ENCODE assay signal across 1 cellular context in the genomic region with DNA sequence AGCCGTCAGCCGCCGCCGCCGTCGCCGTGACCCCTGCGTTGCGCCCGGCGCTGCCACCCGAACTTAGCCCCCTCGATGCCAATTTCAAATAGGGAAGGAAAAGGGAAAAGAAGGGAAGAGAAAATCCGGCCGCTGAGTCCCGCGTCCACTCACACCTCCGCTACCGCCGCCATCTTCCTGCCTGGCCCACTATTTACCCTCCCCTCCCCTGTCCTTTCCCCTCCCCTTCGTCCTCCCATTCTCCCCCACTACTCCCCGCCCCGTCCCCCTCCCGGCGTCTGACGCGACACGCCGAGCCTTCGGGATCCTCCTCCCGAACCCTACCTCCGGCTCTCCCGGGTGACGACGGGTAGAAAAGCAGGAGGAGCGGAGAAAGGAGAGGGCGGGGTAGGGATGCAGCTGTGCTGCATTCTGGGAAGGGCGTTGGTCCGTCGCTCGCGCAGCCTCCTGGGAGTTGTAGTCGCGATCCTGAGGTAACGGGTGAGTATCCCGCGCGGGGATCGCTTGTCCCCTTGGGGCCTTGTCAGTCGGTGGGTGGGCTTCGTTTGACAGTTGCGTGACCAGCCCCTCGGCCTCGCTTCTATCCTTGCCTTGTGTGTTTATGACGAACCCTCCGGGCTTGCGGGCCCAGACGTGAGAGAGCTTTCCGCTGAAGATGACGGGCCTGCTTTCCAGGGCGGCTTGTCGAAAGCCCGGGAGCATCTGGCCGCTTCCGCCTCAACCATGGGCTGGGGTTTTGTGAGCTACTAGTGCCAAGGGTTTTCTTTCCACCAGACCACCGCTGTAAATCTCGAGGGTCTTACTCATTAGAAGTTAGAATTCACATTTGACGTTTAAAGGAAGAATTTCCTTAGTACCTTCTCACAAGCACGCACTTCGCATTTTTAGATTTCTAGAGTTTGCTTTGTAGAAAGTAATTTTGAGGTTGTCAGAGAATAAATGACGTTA.
TF ChIP-seq lines count a peak whose summit lies in the region.

A gene with protein sequence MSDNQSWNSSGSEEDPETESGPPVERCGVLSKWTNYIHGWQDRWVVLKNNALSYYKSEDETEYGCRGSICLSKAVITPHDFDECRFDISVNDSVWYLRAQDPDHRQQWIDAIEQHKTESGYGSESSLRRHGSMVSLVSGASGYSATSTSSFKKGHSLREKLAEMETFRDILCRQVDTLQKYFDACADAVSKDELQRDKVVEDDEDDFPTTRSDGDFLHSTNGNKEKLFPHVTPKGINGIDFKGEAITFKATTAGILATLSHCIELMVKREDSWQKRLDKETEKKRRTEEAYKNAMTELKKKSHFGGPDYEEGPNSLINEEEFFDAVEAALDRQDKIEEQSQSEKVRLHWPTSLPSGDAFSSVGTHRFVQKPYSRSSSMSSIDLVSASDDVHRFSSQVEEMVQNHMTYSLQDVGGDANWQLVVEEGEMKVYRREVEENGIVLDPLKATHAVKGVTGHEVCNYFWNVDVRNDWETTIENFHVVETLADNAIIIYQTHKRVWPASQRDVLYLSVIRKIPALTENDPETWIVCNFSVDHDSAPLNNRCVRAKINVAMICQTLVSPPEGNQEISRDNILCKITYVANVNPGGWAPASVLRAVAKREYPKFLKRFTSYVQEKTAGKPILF (minus strand): TSS at position 195 of the 948 bp plus-strand sequence. CDS start 422 bp downstream, outside the sequence.
Gene POLK, plus strand, starts transcription at position 457 of the 948 bp plus-strand sequence.

TF ChIP-seq in K562, 482 proteins besides CTCF, POLR2A, EP300 and RAD21 (continued from another document and continues in another):
- TF ChIP-seq SMARCB1 (IDR thresholded peaks at IDR 0.05; ENCODE audit: insufficient read length, low read depth) (no peak), MEIS2 (IDR thresholded peaks at IDR 0.05; ENCODE audit: partially characterized antibody) (peak; percentile 41), SREBF2 (CRISPR knock-in tag; IDR thresholded peaks at IDR 0.05) (no peak), LARP7 (IDR thresholded peaks at IDR 0.05) (0 out of 2 replicates have a peak, but pooled peaks have one; percentile 15), XRCC3 (IDR thresholded peaks at IDR 0.05) (no peak), NCOA4 (IDR thresholded peaks at IDR 0.05; ENCODE audit: partially characterized antibody) (no peak), TSHZ1 (CRISPR knock-in tag; IDR thresholded peaks at IDR 0.05) (no peak), RBM15 (IDR thresholded peaks at IDR 0.05; ENCODE audit: insufficient read depth, low read length) (no peak), BCOR (IDR thresholded peaks at IDR 0.05) (no peak; the same call in 1 of the 2 replicates), POLR2G (IDR thresholded peaks at IDR 0.05; ENCODE audit: low read depth, low read length) (peak; percentile 85), NR4A1 (CRISPR knock-in tag; IDR thresholded peaks at IDR 0.05) (0 out of 2 replicates have a peak, but pooled peaks have one; percentile 53), NR4A1 (tag; IDR thresholded peaks at IDR 0.05) (no peak), KHSRP (IDR thresholded peaks at IDR 0.05) (no peak), SRSF7 (optimal IDR thresholded peaks at IDR 0.05; ENCODE audit: low read depth, low read length) (no peak), ZNF561 (CRISPR knock-in tag; conservative IDR thresholded peaks at IDR 0.05) (no peak), PRMT5 (CRISPR knock-in tag; IDR thresholded peaks at IDR 0.05) (no peak), CTBP1 (IDR thresholded peaks at IDR 0.05; ENCODE audit: borderline replicate concordance) (peak; percentile 83; the same call in 1 of the 2 replicates), FOSL1 (tag; conservative IDR thresholded peaks at IDR 0.05) (peak; percentile 40; the same call in 1 of the 2 replicates), TAF1 (IDR thresholded peaks at IDR 0.05; ENCODE audit: control insufficient read depth, extremely low read depth, insufficient read depth, low read length, severe bottlenecking) (peak; percentile 90), NUFIP1 (IDR thresholded peaks at IDR 0.05; ENCODE audit: partially characterized antibody) (no peak), CBX8 (IDR thresholded peaks at IDR 0.05; ENCODE audit: borderline replicate concordance, extremely low read depth, low read depth, low read length, poor library complexity, severe bottlenecking) (no peak), BCL6 (CRISPR knock-in tag; IDR thresholded peaks at IDR 0.05) (no peak), ELF1 (tag; IDR thresholded peaks at IDR 0.05) (peak; percentile 76), ZNF76 (CRISPR knock-in tag; IDR thresholded peaks at IDR 0.05; ENCODE audit: borderline replicate concordance) (peak; percentile 40; the same call in 1 of the 2 replicates), ASH1L (IDR thresholded peaks at IDR 0.05; ENCODE audit: borderline replicate concordance, low read depth, partially characterized antibody) (peak; percentile 22), RFX5 (IDR thresholded peaks at IDR 0.05; ENCODE audit: low read depth, low read length) (no peak)
- TF ChIP-seq, protein P1, sequence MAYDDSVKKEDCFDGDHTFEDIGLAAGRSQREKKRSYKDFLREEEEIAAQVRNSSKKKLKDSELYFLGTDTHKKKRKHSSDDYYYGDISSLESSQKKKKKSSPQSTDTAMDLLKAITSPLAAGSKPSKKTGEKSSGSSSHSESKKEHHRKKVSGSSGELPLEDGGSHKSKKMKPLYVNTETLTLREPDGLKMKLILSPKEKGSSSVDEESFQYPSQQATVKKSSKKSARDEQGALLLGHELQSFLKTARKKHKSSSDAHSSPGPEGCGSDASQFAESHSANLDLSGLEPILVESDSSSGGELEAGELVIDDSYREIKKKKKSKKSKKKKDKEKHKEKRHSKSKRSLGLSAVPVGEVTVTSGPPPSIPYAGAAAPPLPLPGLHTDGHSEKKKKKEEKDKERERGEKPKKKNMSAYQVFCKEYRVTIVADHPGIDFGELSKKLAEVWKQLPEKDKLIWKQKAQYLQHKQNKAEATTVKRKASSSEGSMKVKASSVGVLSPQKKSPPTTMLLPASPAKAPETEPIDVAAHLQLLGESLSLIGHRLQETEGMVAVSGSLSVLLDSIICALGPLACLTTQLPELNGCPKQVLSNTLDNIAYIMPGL (CRISPR knock-in tag; IDR thresholded peaks at IDR 0.05), result no peak
- TF ChIP-seq, protein P2, sequence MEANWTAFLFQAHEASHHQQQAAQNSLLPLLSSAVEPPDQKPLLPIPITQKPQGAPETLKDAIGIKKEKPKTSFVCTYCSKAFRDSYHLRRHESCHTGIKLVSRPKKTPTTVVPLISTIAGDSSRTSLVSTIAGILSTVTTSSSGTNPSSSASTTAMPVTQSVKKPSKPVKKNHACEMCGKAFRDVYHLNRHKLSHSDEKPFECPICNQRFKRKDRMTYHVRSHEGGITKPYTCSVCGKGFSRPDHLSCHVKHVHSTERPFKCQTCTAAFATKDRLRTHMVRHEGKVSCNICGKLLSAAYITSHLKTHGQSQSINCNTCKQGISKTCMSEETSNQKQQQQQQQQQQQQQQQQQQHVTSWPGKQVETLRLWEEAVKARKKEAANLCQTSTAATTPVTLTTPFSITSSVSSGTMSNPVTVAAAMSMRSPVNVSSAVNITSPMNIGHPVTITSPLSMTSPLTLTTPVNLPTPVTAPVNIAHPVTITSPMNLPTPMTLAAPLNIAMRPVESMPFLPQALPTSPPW (CRISPR knock-in tag; IDR thresholded peaks at IDR 0.05), result peak; percentile 99
- TF ChIP-seq, protein P3, sequence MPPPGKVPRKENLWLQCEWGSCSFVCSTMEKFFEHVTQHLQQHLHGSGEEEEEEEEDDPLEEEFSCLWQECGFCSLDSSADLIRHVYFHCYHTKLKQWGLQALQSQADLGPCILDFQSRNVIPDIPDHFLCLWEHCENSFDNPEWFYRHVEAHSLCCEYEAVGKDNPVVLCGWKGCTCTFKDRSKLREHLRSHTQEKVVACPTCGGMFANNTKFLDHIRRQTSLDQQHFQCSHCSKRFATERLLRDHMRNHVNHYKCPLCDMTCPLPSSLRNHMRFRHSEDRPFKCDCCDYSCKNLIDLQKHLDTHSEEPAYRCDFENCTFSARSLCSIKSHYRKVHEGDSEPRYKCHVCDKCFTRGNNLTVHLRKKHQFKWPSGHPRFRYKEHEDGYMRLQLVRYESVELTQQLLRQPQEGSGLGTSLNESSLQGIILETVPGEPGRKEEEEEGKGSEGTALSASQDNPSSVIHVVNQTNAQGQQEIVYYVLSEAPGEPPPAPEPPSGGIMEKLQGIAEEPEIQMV (tag; conservative IDR thresholded peaks at IDR 0.05; ENCODE audit: low read depth), result no peak
- TF ChIP-seq, protein P4, sequence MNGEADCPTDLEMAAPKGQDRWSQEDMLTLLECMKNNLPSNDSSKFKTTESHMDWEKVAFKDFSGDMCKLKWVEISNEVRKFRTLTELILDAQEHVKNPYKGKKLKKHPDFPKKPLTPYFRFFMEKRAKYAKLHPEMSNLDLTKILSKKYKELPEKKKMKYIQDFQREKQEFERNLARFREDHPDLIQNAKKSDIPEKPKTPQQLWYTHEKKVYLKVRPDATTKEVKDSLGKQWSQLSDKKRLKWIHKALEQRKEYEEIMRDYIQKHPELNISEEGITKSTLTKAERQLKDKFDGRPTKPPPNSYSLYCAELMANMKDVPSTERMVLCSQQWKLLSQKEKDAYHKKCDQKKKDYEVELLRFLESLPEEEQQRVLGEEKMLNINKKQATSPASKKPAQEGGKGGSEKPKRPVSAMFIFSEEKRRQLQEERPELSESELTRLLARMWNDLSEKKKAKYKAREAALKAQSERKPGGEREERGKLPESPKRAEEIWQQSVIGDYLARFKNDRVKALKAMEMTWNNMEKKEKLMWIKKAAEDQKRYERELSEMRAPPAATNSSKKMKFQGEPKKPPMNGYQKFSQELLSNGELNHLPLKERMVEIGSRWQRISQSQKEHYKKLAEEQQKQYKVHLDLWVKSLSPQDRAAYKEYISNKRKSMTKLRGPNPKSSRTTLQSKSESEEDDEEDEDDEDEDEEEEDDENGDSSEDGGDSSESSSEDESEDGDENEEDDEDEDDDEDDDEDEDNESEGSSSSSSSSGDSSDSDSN (IDR thresholded peaks at IDR 0.05; ENCODE audit: borderline replicate concordance in 1 of 2, low read depth in 2 of 2, low read length in 2 of 2), result peak; percentile 6 to 59; a peak in 1 of 4 replicates
- TF ChIP-seq, protein P5, sequence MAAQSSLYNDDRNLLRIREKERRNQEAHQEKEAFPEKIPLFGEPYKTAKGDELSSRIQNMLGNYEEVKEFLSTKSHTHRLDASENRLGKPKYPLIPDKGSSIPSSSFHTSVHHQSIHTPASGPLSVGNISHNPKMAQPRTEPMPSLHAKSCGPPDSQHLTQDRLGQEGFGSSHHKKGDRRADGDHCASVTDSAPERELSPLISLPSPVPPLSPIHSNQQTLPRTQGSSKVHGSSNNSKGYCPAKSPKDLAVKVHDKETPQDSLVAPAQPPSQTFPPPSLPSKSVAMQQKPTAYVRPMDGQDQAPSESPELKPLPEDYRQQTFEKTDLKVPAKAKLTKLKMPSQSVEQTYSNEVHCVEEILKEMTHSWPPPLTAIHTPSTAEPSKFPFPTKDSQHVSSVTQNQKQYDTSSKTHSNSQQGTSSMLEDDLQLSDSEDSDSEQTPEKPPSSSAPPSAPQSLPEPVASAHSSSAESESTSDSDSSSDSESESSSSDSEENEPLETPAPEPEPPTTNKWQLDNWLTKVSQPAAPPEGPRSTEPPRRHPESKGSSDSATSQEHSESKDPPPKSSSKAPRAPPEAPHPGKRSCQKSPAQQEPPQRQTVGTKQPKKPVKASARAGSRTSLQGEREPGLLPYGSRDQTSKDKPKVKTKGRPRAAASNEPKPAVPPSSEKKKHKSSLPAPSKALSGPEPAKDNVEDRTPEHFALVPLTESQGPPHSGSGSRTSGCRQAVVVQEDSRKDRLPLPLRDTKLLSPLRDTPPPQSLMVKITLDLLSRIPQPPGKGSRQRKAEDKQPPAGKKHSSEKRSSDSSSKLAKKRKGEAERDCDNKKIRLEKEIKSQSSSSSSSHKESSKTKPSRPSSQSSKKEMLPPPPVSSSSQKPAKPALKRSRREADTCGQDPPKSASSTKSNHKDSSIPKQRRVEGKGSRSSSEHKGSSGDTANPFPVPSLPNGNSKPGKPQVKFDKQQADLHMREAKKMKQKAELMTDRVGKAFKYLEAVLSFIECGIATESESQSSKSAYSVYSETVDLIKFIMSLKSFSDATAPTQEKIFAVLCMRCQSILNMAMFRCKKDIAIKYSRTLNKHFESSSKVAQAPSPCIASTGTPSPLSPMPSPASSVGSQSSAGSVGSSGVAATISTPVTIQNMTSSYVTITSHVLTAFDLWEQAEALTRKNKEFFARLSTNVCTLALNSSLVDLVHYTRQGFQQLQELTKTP (IDR thresholded peaks at IDR 0.05; ENCODE audit: low read depth in 1 of 2, partially characterized antibody in 2 of 2), result peak; percentile 22 to 97
- TF ChIP-seq, protein P6, sequence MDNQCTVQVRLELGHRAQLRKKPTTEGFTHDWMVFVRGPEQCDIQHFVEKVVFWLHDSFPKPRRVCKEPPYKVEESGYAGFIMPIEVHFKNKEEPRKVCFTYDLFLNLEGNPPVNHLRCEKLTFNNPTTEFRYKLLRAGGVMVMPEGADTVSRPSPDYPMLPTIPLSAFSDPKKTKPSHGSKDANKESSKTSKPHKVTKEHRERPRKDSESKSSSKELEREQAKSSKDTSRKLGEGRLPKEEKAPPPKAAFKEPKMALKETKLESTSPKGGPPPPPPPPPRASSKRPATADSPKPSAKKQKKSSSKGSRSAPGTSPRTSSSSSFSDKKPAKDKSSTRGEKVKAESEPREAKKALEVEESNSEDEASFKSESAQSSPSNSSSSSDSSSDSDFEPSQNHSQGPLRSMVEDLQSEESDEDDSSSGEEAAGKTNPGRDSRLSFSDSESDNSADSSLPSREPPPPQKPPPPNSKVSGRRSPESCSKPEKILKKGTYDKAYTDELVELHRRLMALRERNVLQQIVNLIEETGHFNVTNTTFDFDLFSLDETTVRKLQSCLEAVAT (IDR thresholded peaks at IDR 0.05), result peak; percentile 44 to 69; a peak in 2 of 4 replicates
